In the genomic region with DNA sequence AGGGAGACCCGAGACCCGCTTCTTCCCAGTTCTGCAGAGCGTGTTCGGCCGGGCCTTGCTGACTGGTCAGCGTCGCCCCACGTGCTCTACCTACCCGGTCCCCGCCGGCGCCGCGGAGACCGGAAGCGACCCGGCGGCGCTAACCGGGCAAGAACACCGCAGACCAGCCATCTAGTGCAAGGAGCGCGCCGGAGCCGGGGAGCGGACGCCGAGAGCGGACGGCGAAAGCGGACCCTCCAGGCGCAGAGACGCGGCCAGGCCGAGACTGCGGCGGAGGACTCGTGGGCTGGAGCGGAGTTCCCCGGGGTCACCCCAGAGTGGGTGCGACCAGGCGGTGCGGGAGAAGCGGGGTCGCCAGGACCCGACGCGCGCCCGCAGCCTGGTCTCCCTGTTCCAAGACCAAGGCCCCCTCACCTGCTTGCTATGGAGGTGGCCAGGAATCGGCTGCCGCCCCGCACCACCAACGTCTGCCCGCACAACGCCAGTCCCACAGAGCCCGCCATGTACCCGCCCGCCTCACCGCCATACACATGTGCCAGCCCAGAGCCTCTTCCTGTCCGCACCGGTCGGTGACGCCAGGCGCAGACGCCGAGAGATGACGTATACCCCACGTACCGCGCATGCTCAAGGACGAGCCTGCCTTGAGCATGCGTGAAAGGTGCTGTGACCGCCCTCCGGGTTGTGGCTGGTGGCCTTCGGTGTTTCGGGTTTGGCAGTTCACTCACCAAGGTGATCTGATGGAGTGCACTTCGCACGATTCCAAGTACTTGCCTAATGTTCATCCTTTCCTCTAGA, we compare ENCODE assay signal across 8 cellular contexts. TPM values are rescaled to one million over a fixed set of nuclear protein-coding genes. Genes with fewer than 3 reads are reported as not detected.
DNase-seq lines count a peak whose midpoint lies in the region; ATAC-seq lines count a peak whose summit lies in the region.

A gene with protein sequence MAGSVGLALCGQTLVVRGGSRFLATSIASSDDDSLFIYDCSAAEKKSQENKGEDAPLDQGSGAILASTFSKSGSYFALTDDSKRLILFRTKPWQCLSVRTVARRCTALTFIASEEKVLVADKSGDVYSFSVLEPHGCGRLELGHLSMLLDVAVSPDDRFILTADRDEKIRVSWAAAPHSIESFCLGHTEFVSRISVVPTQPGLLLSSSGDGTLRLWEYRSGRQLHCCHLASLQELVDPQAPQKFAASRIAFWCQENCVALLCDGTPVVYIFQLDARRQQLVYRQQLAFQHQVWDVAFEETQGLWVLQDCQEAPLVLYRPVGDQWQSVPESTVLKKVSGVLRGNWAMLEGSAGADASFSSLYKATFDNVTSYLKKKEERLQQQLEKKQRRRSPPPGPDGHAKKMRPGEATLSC (minus strand): TSS at position 547 of the 795 bp plus-strand sequence. CDS start 44 bp downstream, at position 503.

- peak; percentile 99 for DNase-seq in CD1c-positive myeloid dendritic cell (ENCODE audit: extremely low spot score)
- peak; percentile 87 for DNase-seq in NCI-H748 treated with DMSO at 0.1 percent for 48 hours (lab: John Stamatoyannopoulos, UW)
- peak; percentile 98 to 99 for DNase-seq in activated CD4-positive, alpha-beta T cell treated with anti-CD3 and anti-CD28 coated beads, Interleukin-2, amount 50 U/mL, for 24 hours (ENCODE audit: low read depth in 1 of 2, low spot score in 1 of 2)
- peak; percentile 98 for DNase-seq in dedifferentiated amniotic fluid mesenchymal stem cell (ENCODE audit: extremely low spot score)
- DNase-seq in left lobe of liver (ENCODE audit: low spot score) = peak; percentile 98
- peak; percentile 98 to 99 for DNase-seq in stimulated activated CD4-positive, alpha-beta T cell treated with anti-CD3 and anti-CD28 coated beads, Interleukin-2, amount 100 ng/mL, for 24 hours

- peak; percentile 87 for ATAC-seq in GM19397 (IDR thresholded peaks at IDR 0.05; ENCODE audit: unreplicated experiment)
- ATAC-seq in HG03565 (IDR thresholded peaks at IDR 0.05; ENCODE audit: unreplicated experiment) = peak; percentile 86
- ATAC-seq in left lobe of liver = peak; percentile 93

RNA-seq across cellular contexts. Expression of the gene that starts here (rescaled TPM):
- total RNA-seq in left lobe of liver = 8.2 TPM

Comparison
In these comparisons a context has a peak if more than half of its experiments do, and no peak if none do; other contexts are left out.
1. Peak in every context shown above with its lines: DNase-seq and ATAC-seq.